Comparison of ENCODE assay signal across 1 cellular context in genomic region chr9:121910491-121911040, GRCh38.
TF ChIP-seq lines count a peak whose summit lies in the region.

No MANE protein-coding gene starts in this region.

TF ChIP-seq in SK-N-SH treated with all-trans-retinoic acid at 6 μM for 48 hours, 23 proteins besides CTCF, POLR2A, EP300 and RAD21 (continued from another document):
- TF ChIP-seq CSRNP3 (CRISPR knock-in tag; IDR thresholded peaks at IDR 0.05): no peak
- no peak for TF ChIP-seq ZNF8 (CRISPR knock-in tag; IDR thresholded peaks at IDR 0.05)
- TF ChIP-seq ZNF565 (CRISPR knock-in tag; conservative IDR thresholded peaks at IDR 0.05; ENCODE audit: low read depth): no peak
- TF ChIP-seq TOX (CRISPR knock-in tag; IDR thresholded peaks at IDR 0.05; ENCODE audit: borderline replicate concordance): no peak
- no peak for TF ChIP-seq CREB5 (CRISPR knock-in tag; IDR thresholded peaks at IDR 0.05; ENCODE audit: low read depth)
- no peak for TF ChIP-seq TCF4 (CRISPR knock-in tag; IDR thresholded peaks at IDR 0.05; ENCODE audit: borderline replicate concordance)
